27 cellular contexts compared by ENCODE assay signal in the genomic region with DNA sequence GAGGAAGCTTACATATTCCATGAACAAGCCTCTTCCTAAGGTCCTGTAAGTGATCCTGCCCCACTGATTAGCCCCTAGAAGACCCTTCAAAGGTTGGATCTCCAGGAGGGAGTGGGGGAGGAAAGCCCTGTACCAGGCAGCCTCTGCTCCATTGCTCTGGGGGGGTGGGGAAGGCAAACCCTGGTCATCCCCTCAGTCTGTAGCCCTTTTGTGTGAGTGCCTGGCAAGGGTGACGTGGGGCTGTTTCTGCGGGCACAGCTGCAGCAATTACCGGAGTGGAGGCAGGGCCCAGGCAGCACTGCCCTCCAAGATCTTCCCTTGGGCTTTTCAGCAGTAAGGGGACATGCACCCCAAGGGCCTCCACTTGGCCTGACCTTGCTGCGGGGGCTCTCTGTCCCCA. TPM values are rescaled to one million over a fixed set of nuclear protein-coding genes. Genes with fewer than 3 reads are reported as not detected.
A peak's percentile ranks its signal among the peaks of the same experiment; 100 is the strongest.
DNase-seq lines count a peak whose midpoint lies in the region; ATAC-seq and TF ChIP-seq lines count a peak whose summit lies in the region.
"Had no signal": no experiment of that assay in that cellular context is flagged by ENCODE, and none has a peak within 500 bp of the region (broad histone marks: within the 10 kb centered on the region; RNA-seq: fewer than 3 reads in every experiment).

Gene MOG (plus strand): TSS at position 295 of the 400 bp plus-strand sequence. CDS start 118 bp downstream, outside the sequence.

- TF ChIP-seq CTCF in KMS-11 (conservative IDR thresholded peaks at IDR 0.05; ENCODE audit: low read depth, low read length): no peak
- no peak for TF ChIP-seq CTCF in coronary artery (IDR thresholded peaks at IDR 0.05)

- intact Hi-C loops in right cardiac atrium (cut with DNase I): no loop called here

- peaks cover 36% of the 10 kb centered on the region for H3K27me3 Mint-ChIP-seq in stimulated activated naive CD8-positive, alpha-beta T cell treated with anti-CD3 and anti-CD28 coated beads, Interleukin-15, amount 100 ng/mL, for 72 hours

- H3K27ac ChIP-seq in KMS-11: no peak within 1 kb of the TSS
- H3K27ac ChIP-seq in coronary artery: peak within 1 kb of the TSS; percentile 27 to 46
- peak within 1 kb of the TSS; percentile 3 for H3K27ac ChIP-seq in right cardiac atrium (ENCODE audit: low read length)
- H3K27ac ChIP-seq: BLaER1 treated with 17β-estradiol and CSF1 and Interleukin-3, amounts not matched to agents 10 nM and 100 nM; esophagus squamous epithelium; gastrocnemius medialis; parathyroid adenoma had no signal

- H3K27ac Mint-ChIP-seq in stimulated activated naive CD8-positive, alpha-beta T cell treated with anti-CD3 and anti-CD28 coated beads, Interleukin-15, amount 100 ng/mL, for 72 hours: no peak within 1 kb of the TSS
- H3K27ac Mint-ChIP-seq: activated naive CD4-positive, alpha-beta T cell treated with anti-CD3 and anti-CD28 coated beads, Interleukin-2, amount 50 U/mL, for 24 hours; activated T-cell treated with anti-CD3 and anti-CD28 coated beads, Interleukin-2, amount 50 U/mL, for 72 hours; effector memory CD8-positive, alpha-beta T cell; natural killer cell had no signal

- H3K9ac ChIP-seq in KMS-11: no peak within 1 kb of the TSS
- H3K9ac ChIP-seq: BLaER1 treated with 17β-estradiol and CSF1 and Interleukin-3, amounts not matched to agents 10 nM and 100 nM; parathyroid adenoma had no signal

- ATAC-seq in right cardiac atrium: peak; percentile 10 to 19
- no peak for ATAC-seq in stimulated activated naive CD8-positive, alpha-beta T cell treated with anti-CD3 and anti-CD28 coated beads, Interleukin-15, amount 100 ng/mL, for 72 hours
- ATAC-seq: activated T-cell treated with anti-CD3 and anti-CD28 coated beads, Interleukin-2, amount 50 U/mL, for 72 hours; effector memory CD8-positive, alpha-beta T cell; gastrocnemius medialis; natural killer cell had no signal

- no peaks in the 10 kb centered on the region for H3K9me3 ChIP-seq in right cardiac atrium (ENCODE audit: control insufficient read depth, low read length)
- H3K9me3 ChIP-seq: BLaER1 treated with 17β-estradiol and CSF1 and Interleukin-3, amounts not matched to agents 10 nM and 100 nM; esophagus squamous epithelium; gastrocnemius medialis had no signal

- DNase-seq in coronary artery (ENCODE audit: low spot score) (no peak), right cardiac atrium (no peak), pons (ENCODE audit: low spot score) (peak; percentile 95), NCI-H146 treated with DMSO at 0.1 percent for 48 hours (lab: John Stamatoyannopoulos, UW; ENCODE audit: unreplicated experiment) (no peak), Kasumi-1 (lab: John Stamatoyannopoulos, UW) (no peak), SW480 (ENCODE audit: low spot score) (no peak)
- no peak for DNase-seq in stimulated activated naive CD8-positive, alpha-beta T cell treated with anti-CD3 and anti-CD28 coated beads, Interleukin-15, amount 100 ng/mL, for 72 hours
- DNase-seq: ACHN; activated T-cell treated with anti-CD3 and anti-CD28 coated beads, Interleukin-2, amount 50 U/mL, for 72 hours; Calu3; effector memory CD8-positive, alpha-beta T cell; esophagus squamous epithelium; gastrocnemius medialis; natural killer cell; NCI-H1436; NCI-H2171 treated with DMSO at 0.1 percent for 48 hours; NCI-H526; SIG-M5; stimulated activated CD8-positive, alpha-beta memory T cell treated with anti-CD3 and anti-CD28 coated beads, Interleukin-4, amount 100 ng/mL, for 48 hours had no signal

- peaks cover 30% of the 10 kb centered on the region for H3K4me1 ChIP-seq in KMS-11 (ENCODE audit: low read depth, poor library complexity, severe bottlenecking)
- no peaks in the 10 kb centered on the region for H3K4me1 ChIP-seq in right cardiac atrium (ENCODE audit: control insufficient read depth, insufficient read depth, low read length)
- H3K4me1 ChIP-seq: gastrocnemius medialis, parathyroid adenoma had no signal

- H3K27me3 ChIP-seq in KMS-11 (ENCODE audit: insufficient read depth, low read depth) (no peaks in the 10 kb centered on the region), right cardiac atrium (ENCODE audit: control insufficient read depth, insufficient read depth) (no peaks in the 10 kb centered on the region)
- H3K27me3 ChIP-seq: BLaER1 treated with 17β-estradiol and CSF1 and Interleukin-3, amounts not matched to agents 10 nM and 100 nM had no signal

- no peak within 1 kb of the TSS for H2AFZ ChIP-seq in KMS-11 (ENCODE audit: low read depth)
- H2AFZ ChIP-seq: parathyroid adenoma had no signal

- H3K4me3 Mint-ChIP-seq in stimulated activated naive CD8-positive, alpha-beta T cell treated with anti-CD3 and anti-CD28 coated beads, Interleukin-15, amount 100 ng/mL, for 72 hours: no peak within 1 kb of the TSS
- H3K4me3 Mint-ChIP-seq: activated naive CD4-positive, alpha-beta T cell treated with anti-CD3 and anti-CD28 coated beads, Interleukin-2, amount 50 U/mL, for 24 hours; activated T-cell treated with anti-CD3 and anti-CD28 coated beads, Interleukin-2, amount 50 U/mL, for 72 hours; effector memory CD8-positive, alpha-beta T cell; IgD-negative memory B cell; natural killer cell had no signal

- H3K79me2 ChIP-seq in KMS-11 (ENCODE audit: insufficient read depth, low read depth): no peaks in the 10 kb centered on the region
- H3K79me2 ChIP-seq: parathyroid adenoma had no signal

- peak within 1 kb of the TSS; percentile 46 for H3K4me2 ChIP-seq in KMS-11

- no peak within 1 kb of the TSS for H3K4me3 ChIP-seq in KMS-11 (IDR thresholded peaks at IDR 0.05; ENCODE audit: insufficient read depth, low read depth, low read length)
- no peak within 1 kb of the TSS for H3K4me3 ChIP-seq in coronary artery
- no peak within 1 kb of the TSS for H3K4me3 ChIP-seq in right cardiac atrium (ENCODE audit: low read length)
- H3K4me3 ChIP-seq: BLaER1 treated with 17β-estradiol and CSF1 and Interleukin-3, amounts not matched to agents 10 nM and 100 nM; esophagus squamous epithelium; gastrocnemius medialis had no signal

- no peaks in the 10 kb centered on the region for H3K4me1 Mint-ChIP-seq in stimulated activated naive CD8-positive, alpha-beta T cell treated with anti-CD3 and anti-CD28 coated beads, Interleukin-15, amount 100 ng/mL, for 72 hours

- H4K20me1 ChIP-seq in KMS-11 (ENCODE audit: insufficient read depth): no peaks in the 10 kb centered on the region
- H4K20me1 ChIP-seq: BLaER1 treated with 17β-estradiol and CSF1 and Interleukin-3, amounts not matched to agents 10 nM and 100 nM had no signal

- 62% methylated on average over 4 of the region's 4 CpGs for WGBS in right cardiac atrium

- no peaks in the 10 kb centered on the region for H3K36me3 ChIP-seq in KMS-11 (ENCODE audit: insufficient read depth)
- H3K36me3 ChIP-seq: BLaER1 treated with 17β-estradiol and CSF1 and Interleukin-3, amounts not matched to agents 10 nM and 100 nM; esophagus squamous epithelium; gastrocnemius medialis had no signal

- no peaks in the 10 kb centered on the region for H3K9me3 Mint-ChIP-seq in stimulated activated naive CD8-positive, alpha-beta T cell treated with anti-CD3 and anti-CD28 coated beads, Interleukin-15, amount 100 ng/mL, for 72 hours
- H3K9me3 Mint-ChIP-seq: activated naive CD4-positive, alpha-beta T cell treated with anti-CD3 and anti-CD28 coated beads, Interleukin-2, amount 50 U/mL, for 24 hours; activated T-cell treated with anti-CD3 and anti-CD28 coated beads, Interleukin-2, amount 50 U/mL, for 72 hours; effector memory CD8-positive, alpha-beta T cell; natural killer cell had no signal

RNA-seq across cellular contexts. Expression of gene MOG, which starts in this region (rescaled TPM):
- 1 to 10 TPM; 1.5 to 2.6 (median 2.2) TPM for total RNA-seq in right cardiac atrium
- 4.8 TPM for polyA plus RNA-seq in right cardiac atrium
- total RNA-seq: activated T-cell treated with anti-CD3 and anti-CD28 coated beads, Interleukin-2, amount 50 U/mL, for 72 hours; Calu3; esophagus squamous epithelium; gastrocnemius medialis; MCF 10A; mesenteric fat pad; natural killer cell; OCI-LY7 had no signal
- polyA plus RNA-seq: IgD-negative memory B cell had no signal
